ENCODE assay signal across 9 cellular contexts in genomic region chr9:78295731-78296130, GRCh38. TPM values are rescaled to one million over a fixed set of nuclear protein-coding genes. Genes with fewer than 3 reads are reported as not detected.
DNase-seq lines count a peak whose midpoint lies in the region; ATAC-seq and TF ChIP-seq lines count a peak whose summit lies in the region.
"Had no signal": no experiment of that assay in that cellular context is flagged by ENCODE, and none has a peak within 500 bp of the region (broad histone marks: within the 10 kb centered on the region; RNA-seq: fewer than 3 reads in every experiment).

No MANE protein-coding gene starts in this region.

- H3K4me1 Mint-ChIP-seq in activated naive CD4-positive, alpha-beta T cell treated with anti-CD3 and anti-CD28 coated beads, Interleukin-2, amount 10 ng/mL, durations not matched to agents 7 days and 5 days: peaks cover 57% of the 10 kb centered on the region

- H3K27ac ChIP-seq in upper lobe of left lung: peak overlapping the region in 1 of 4 donors; percentile 45

- TF ChIP-seq CTCF in astrocyte of the cerebellum (IDR thresholded peaks at IDR 0.05; ENCODE audit: low read depth, low read length, missing control alignments) (no peak), upper lobe of left lung (IDR thresholded peaks at IDR 0.05) (no peak)

- WGBS in upper lobe of left lung, 2 donors: 60 to 71% methylated on average over 6 of the region's 6 CpGs

- TF ChIP-seq POLR2A in upper lobe of left lung (IDR thresholded peaks at IDR 0.05): no peak

- peak overlapping the region; percentile 92 for H3K27ac Mint-ChIP-seq in activated naive CD4-positive, alpha-beta T cell treated with anti-CD3 and anti-CD28 coated beads, Interleukin-2, amount 10 ng/mL, durations not matched to agents 7 days and 5 days

- no peaks in the 10 kb centered on the region for H3K9me3 Mint-ChIP-seq in activated naive CD4-positive, alpha-beta T cell treated with anti-CD3 and anti-CD28 coated beads, Interleukin-2, amount 10 ng/mL, durations not matched to agents 7 days and 5 days

- H3K36me3 ChIP-seq in upper lobe of left lung: no peaks in the 10 kb centered on the region

- H3K27me3 ChIP-seq in upper lobe of left lung: peaks cover 0 to 13% (median 1%) of the 10 kb centered on the region in 4 donors

- H3K9me3 ChIP-seq in upper lobe of left lung: no peaks in the 10 kb centered on the region
- H3K9me3 ChIP-seq: HAP-1 had no signal

- no peak for TF ChIP-seq EP300 in upper lobe of left lung (IDR thresholded peaks at IDR 0.05)

- no peak for ATAC-seq in upper lobe of left lung (ENCODE audit: low FRiP score in 2 of 2)

- CTCF ChIA-PET in activated naive CD4-positive, alpha-beta T cell treated with anti-CD3 and anti-CD28 coated beads, Interleukin-2, amount 10 ng/mL, durations not matched to agents 7 days and 5 days (lab: Charles Lee): interaction anchor here (1.1 kb wide), 1 partner anchor 34 kb away, joined by 4 read pairs; no protein-coding TSS in a partner anchor

- H3K4me3 Mint-ChIP-seq in activated naive CD4-positive, alpha-beta T cell treated with anti-CD3 and anti-CD28 coated beads, Interleukin-2, amount 10 ng/mL, durations not matched to agents 7 days and 5 days: peak overlapping the region; percentile 88

- H3K4me3 ChIP-seq in astrocyte of the cerebellum (ENCODE audit: low read depth, low read length) (peak overlapping the region; percentile 72), upper lobe of left lung (peak overlapping the region in 3 of 4 donors; percentile 43 to 62 (median 59))

- H3K4me1 ChIP-seq in upper lobe of left lung: peaks cover 22 to 34% (median 29%) of the 10 kb centered on the region in 4 donors

- peaks cover 13% of the 10 kb centered on the region for H3K36me3 Mint-ChIP-seq in activated naive CD4-positive, alpha-beta T cell treated with anti-CD3 and anti-CD28 coated beads, Interleukin-2, amount 10 ng/mL, durations not matched to agents 7 days and 5 days

- peaks cover 6% of the 10 kb centered on the region for H3K27me3 Mint-ChIP-seq in activated naive CD4-positive, alpha-beta T cell treated with anti-CD3 and anti-CD28 coated beads, Interleukin-2, amount 10 ng/mL, durations not matched to agents 7 days and 5 days

- in situ Hi-C loops in astrocyte of the cerebellum (cut with HindIII; ENCODE audit: low sequenced_read_pairs): no loop called here

- DNase-seq in activated naive CD4-positive, alpha-beta T cell treated with anti-CD3 and anti-CD28 coated beads, Interleukin-2, amount 10 ng/mL, durations not matched to agents 7 days and 5 days: no peak
- DNase-seq in activated naive CD4-positive, alpha-beta T cell treated with Interleukin-2 at 50 U/mL for 16 hours: no peak
- no peak for DNase-seq in astrocyte of the cerebellum (ENCODE audit: low read depth)
- peak; percentile 57 for DNase-seq in left kidney (ENCODE audit: low read depth, low spot score)
- DNase-seq in upper lobe of left lung: no peak
- DNase-seq in NCI-H187 (lab: John Stamatoyannopoulos, UW): no peak
- DNase-seq in NCI-H146 treated with DMSO at 0.1 percent for 48 hours (lab: John Stamatoyannopoulos, UW; ENCODE audit: unreplicated experiment): no peak
- DNase-seq in NK-92 (lab: John Stamatoyannopoulos, UW; ENCODE audit: unreplicated experiment): no peak

RNA-seq across cellular contexts. Expression of gene PSAT1, which starts 1.2 kb away (rescaled TPM):
- 10 to 100 TPM in 2 of 6 donors, 1 to 10 TPM in 3, not detected in 1; 1.8 to 14.6 (median 6.4) TPM for total RNA-seq in upper lobe of left lung

RNA-seq across cellular contexts. Expression of gene CEP78, which starts 59.9 kb away (rescaled TPM):
- total RNA-seq in upper lobe of left lung: 10 to 100 TPM in 4 of 6 donors, 1 to 10 TPM in 2; 7.3 to 26.4 (median 11.9) TPM
